ENCODE assay signal across 8 cellular contexts in genomic region chr2:238059505-238059904, GRCh38. TPM values are rescaled to one million over a fixed set of nuclear protein-coding genes. Genes with fewer than 3 reads are reported as not detected.
A peak's percentile ranks its signal among the peaks of the same experiment; 100 is the strongest.
DNase-seq lines count a peak whose midpoint lies in the region; ATAC-seq and TF ChIP-seq lines count a peak whose summit lies in the region.
"Had no signal": no experiment of that assay in that cellular context is flagged by ENCODE, and none has a peak within 500 bp of the region (broad histone marks: within the 10 kb centered on the region; RNA-seq: fewer than 3 reads in every experiment).

No MANE protein-coding gene starts in this region.

- no peak overlapping the region for H3K27ac ChIP-seq in RWPE2 (ENCODE audit: poor library complexity, severe bottlenecking)
- no peak overlapping the region for H3K27ac ChIP-seq in endodermal cell (ENCODE audit: low read depth, low read length)
- H3K27ac ChIP-seq in parathyroid adenoma = peak overlapping the region; percentile 92
- no peak overlapping the region for H3K27ac ChIP-seq in mesendoderm (ENCODE audit: low read depth, low read length)

- peaks cover 5% of the 10 kb centered on the region for H3K36me3 Mint-ChIP-seq in endodermal cell (ENCODE audit: low read depth)

- peaks cover 9% of the 10 kb centered on the region for H3K27me3 Mint-ChIP-seq in endodermal cell (ENCODE audit: insufficient read depth)

- H4K5ac ChIP-seq in mesendoderm (ENCODE audit: low read length) = no peak overlapping the region

- H3K9ac ChIP-seq in endodermal cell (ENCODE audit: extremely low read depth, low read length, poor library complexity, severe bottlenecking) = no peak overlapping the region
- H3K9ac ChIP-seq in parathyroid adenoma = no peak overlapping the region
- H3K9ac ChIP-seq in mesendoderm (ENCODE audit: low read length) = no peak overlapping the region

- H2AFZ ChIP-seq in parathyroid adenoma = no peak overlapping the region

- no peaks in the 10 kb centered on the region for H3K9me3 Mint-ChIP-seq in endodermal cell

- peak overlapping the region; percentile 83 for H3K4me3 Mint-ChIP-seq in endodermal cell

- H3K4me1 ChIP-seq in HAP-1 (peaks cover 14% of the 10 kb centered on the region), RWPE2 (ENCODE audit: insufficient read depth, poor library complexity, severe bottlenecking) (peaks cover 5% of the 10 kb centered on the region), endodermal cell (ENCODE audit: control insufficient read depth, insufficient read depth, low read length) (peaks cover 5% of the 10 kb centered on the region), parathyroid adenoma (peaks cover 18% of the 10 kb centered on the region), mesendoderm (ENCODE audit: control insufficient read depth, low read depth, low read length) (peaks cover 2% of the 10 kb centered on the region)

- H3K27ac Mint-ChIP-seq in endodermal cell = no peak overlapping the region

- no peaks in the 10 kb centered on the region for H3K27me3 ChIP-seq in HAP-1 (ENCODE audit: low read depth)
- H3K27me3 ChIP-seq in RWPE2 (ENCODE audit: insufficient read depth, poor library complexity, severe bottlenecking) = no peaks in the 10 kb centered on the region
- H3K27me3 ChIP-seq in endodermal cell (ENCODE audit: control insufficient read depth, insufficient read depth, low read length, poor library complexity, severe bottlenecking) = no peaks in the 10 kb centered on the region
- H3K27me3 ChIP-seq in parathyroid adenoma (ENCODE audit: control insufficient read depth, insufficient read depth, low read length) = no peaks in the 10 kb centered on the region
- no peaks in the 10 kb centered on the region for H3K27me3 ChIP-seq in mesendoderm (ENCODE audit: insufficient read depth, low read length, poor library complexity)

- DNase-seq in HAP-1 (ENCODE audit: low spot score in 2 of 2) (no peak), RWPE2 (ENCODE audit: low spot score) (no peak), endodermal cell (no peak), mesendoderm (no peak), COR-L47 (lab: John Stamatoyannopoulos, UW) (no peak)
- DNase-seq: activated CD4-positive, alpha-beta T cell treated with anti-CD3 and anti-CD28 coated beads, Interleukin-2, amount 50 U/mL, for 1 hour had no signal

- H2AK5ac ChIP-seq in mesendoderm (ENCODE audit: low read length) = no peak overlapping the region

- peaks cover 8% of the 10 kb centered on the region for H3K36me3 ChIP-seq in HAP-1 (replicated peaks)
- peaks cover 4% of the 10 kb centered on the region for H3K36me3 ChIP-seq in RWPE2 (ENCODE audit: low read depth)
- peaks cover 5% of the 10 kb centered on the region for H3K36me3 ChIP-seq in endodermal cell (ENCODE audit: control insufficient read depth, insufficient read depth, low read length)
- no peaks in the 10 kb centered on the region for H3K36me3 ChIP-seq in parathyroid adenoma (ENCODE audit: control insufficient read depth, insufficient read depth, low read length)
- no peaks in the 10 kb centered on the region for H3K36me3 ChIP-seq in mesendoderm (ENCODE audit: control insufficient read depth, insufficient read depth, low read length)

- peaks cover 28% of the 10 kb centered on the region for H3K4me1 Mint-ChIP-seq in endodermal cell

- no peak overlapping the region for H3K56ac ChIP-seq in mesendoderm (ENCODE audit: low read length)

- no peak for ATAC-seq in RWPE2 (ENCODE audit: low read depth)
- ATAC-seq in HG03521 (IDR thresholded peaks at IDR 0.05; ENCODE audit: unreplicated experiment) = no peak

- no peak overlapping the region for H2BK120ac ChIP-seq in mesendoderm (ENCODE audit: low read depth, low read length)

- no peak overlapping the region for H2BK15ac ChIP-seq in mesendoderm (replicated peaks; ENCODE audit: low read depth)

- no peak for TF ChIP-seq CTCF in RWPE2 (IDR thresholded peaks at IDR 0.05; ENCODE audit: poor library complexity, severe bottlenecking)
- TF ChIP-seq CTCF in endodermal cell (conservative IDR thresholded peaks at IDR 0.05) = no peak
- no peak for TF ChIP-seq CTCF in parathyroid adenoma (IDR thresholded peaks at IDR 0.05)

- peaks cover 4% of the 10 kb centered on the region for H3K79me1 ChIP-seq in mesendoderm (ENCODE audit: low read length)

- no peaks in the 10 kb centered on the region for H3K79me2 ChIP-seq in parathyroid adenoma
- H3K79me2 ChIP-seq in mesendoderm (ENCODE audit: control insufficient read depth, insufficient read depth, low read length) = peaks cover 5% of the 10 kb centered on the region

- H3K4ac ChIP-seq in mesendoderm (ENCODE audit: low read depth, low read length) = no peak overlapping the region

- H2BK5ac ChIP-seq in mesendoderm (ENCODE audit: low read length) = no peak overlapping the region

- 85 to 93% methylated on average over 2 to 3 of the region's 3 CpGs for WGBS in endodermal cell (ENCODE audit: insufficient coverage in 1 of 2, insufficient read length in 1 of 2), 2 experiments
- no CpG with 5 or more reads among the region's 3 CpGs for WGBS in mesendoderm (ENCODE audit: extremely low coverage, insufficient coverage, low lambda C conversion rate)

- in situ Hi-C loops in HAP-1 (cut with MboI; ENCODE audit: low sequenced_read_pairs) = no loop called here

- no peak overlapping the region for H4K8ac ChIP-seq in mesendoderm (ENCODE audit: low read depth, low read length)

- no peak overlapping the region for H3K18ac ChIP-seq in mesendoderm (ENCODE audit: low read length)

- H3K4me3 ChIP-seq in HAP-1 (peak overlapping the region; percentile 91), RWPE2 (ENCODE audit: severe bottlenecking) (peak overlapping the region; percentile 87), endodermal cell (ENCODE audit: low read length) (peak overlapping the region; percentile 95), parathyroid adenoma (ENCODE audit: low read depth, low read length) (peak overlapping the region; percentile 91), mesendoderm (ENCODE audit: low read length) (no peak overlapping the region)

- no peak overlapping the region for H3K23ac ChIP-seq in mesendoderm (ENCODE audit: low read length)

- no peaks in the 10 kb centered on the region for H3K9me3 ChIP-seq in HAP-1
- H3K9me3 ChIP-seq in RWPE2 (ENCODE audit: severe bottlenecking) = no peaks in the 10 kb centered on the region
- no peaks in the 10 kb centered on the region for H3K9me3 ChIP-seq in endodermal cell (ENCODE audit: control insufficient read depth, low read length)
- no peaks in the 10 kb centered on the region for H3K9me3 ChIP-seq in parathyroid adenoma (ENCODE audit: control insufficient read depth, low read length)

- H3K4me2 ChIP-seq in parathyroid adenoma (ENCODE audit: low read length) (peak overlapping the region; percentile 85), mesendoderm (ENCODE audit: low read length) (no peak overlapping the region)

RNA-seq across cellular contexts. Expression of gene SCLY, which starts 1.3 kb away (rescaled TPM):
- total RNA-seq in endodermal cell = 10 to 100 TPM; 39.0 to 45.0 TPM
- 26.0 TPM for polyA plus RNA-seq in endodermal cell (2013, experiment 1 of 2)
- 23.0 TPM for polyA plus RNA-seq in endodermal cell (2013, experiment 2 of 2)
- polyA plus RNA-seq in mesendoderm (2013, experiment 1 of 2) = 35.0 TPM
- 35.4 TPM for polyA plus RNA-seq in mesendoderm (2013, experiment 2 of 2)

RNA-seq across cellular contexts. Expression of gene ESPNL, which starts 40.6 kb away (rescaled TPM):
- under 1 TPM; 0.15 to 0.86 TPM for total RNA-seq in endodermal cell
- 0.32 TPM for polyA plus RNA-seq in endodermal cell (2013, experiment 1 of 2)
- 0.25 TPM for polyA plus RNA-seq in endodermal cell (2013, experiment 2 of 2)
- polyA plus RNA-seq in mesendoderm (2013, experiment 1 of 2) = 0.46 TPM
- polyA plus RNA-seq in mesendoderm (2013, experiment 2 of 2) = 0.50 TPM
